19 cellular contexts compared by ENCODE assay signal in the genomic region with DNA sequence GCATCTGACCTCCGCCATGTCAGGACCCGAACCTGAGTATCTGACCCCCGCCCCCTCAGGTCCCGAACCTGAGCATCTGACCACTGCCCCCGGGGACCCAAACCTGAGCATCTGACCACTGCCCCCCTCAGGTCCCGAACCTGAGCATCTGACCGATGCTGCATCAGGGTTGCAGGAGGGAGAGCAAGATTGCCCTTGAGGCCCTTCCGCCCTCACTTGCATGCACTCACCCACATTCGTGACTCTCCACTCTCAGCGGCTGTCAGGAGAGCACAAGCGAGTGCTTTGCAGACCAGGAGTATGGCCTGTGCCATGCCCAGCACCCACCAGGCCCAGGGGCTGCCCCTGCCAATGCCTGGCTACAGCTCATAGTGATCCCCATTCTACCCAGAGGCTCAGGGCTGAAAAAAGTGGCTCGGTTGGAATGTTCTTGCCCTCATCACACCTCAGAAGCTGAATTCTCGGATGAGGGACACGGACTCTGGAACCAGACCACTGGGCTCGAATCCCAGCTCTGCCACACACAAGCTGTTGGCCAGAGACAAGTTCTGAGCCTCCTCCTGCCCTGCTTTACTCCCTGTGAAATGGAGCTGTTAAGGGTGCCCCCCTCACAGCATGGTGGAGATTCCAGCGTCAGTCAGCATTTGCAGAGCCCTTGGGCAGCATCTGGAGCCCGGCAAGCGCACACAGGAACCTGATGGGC.
A peak's percentile ranks its signal among the peaks of the same experiment; 100 is the strongest.
DNase-seq lines count a peak whose midpoint lies in the region; ATAC-seq and TF ChIP-seq lines count a peak whose summit lies in the region.
"Had no signal": no experiment of that assay in that cellular context is flagged by ENCODE, and none has a peak within 500 bp of the region (broad histone marks: within the 10 kb centered on the region; RNA-seq: fewer than 3 reads in every experiment).

No MANE protein-coding gene starts in this region.

- H3K4me1 ChIP-seq in tibial artery, result no peaks in the 10 kb centered on the region
- H3K4me1 ChIP-seq: right lobe of liver, SJSA1 had no signal

- H3K36me3 ChIP-seq in tibial artery, result no peaks in the 10 kb centered on the region
- H3K36me3 ChIP-seq: right lobe of liver, SJSA1 had no signal

- peak; percentile 22 for DNase-seq in Right ventricle myocardium inferior (ENCODE audit: missing footprints)
- no peak for DNase-seq in left cardiac atrium
- peak; percentile 46 for DNase-seq in activated CD8-positive, alpha-beta memory T cell treated with anti-CD3 and anti-CD28 coated beads for 24 hours
- peak; percentile 37 for DNase-seq in left lobe of liver (ENCODE audit: low spot score)
- DNase-seq in tibial artery, result peak; percentile 10 to 33
- no peak for DNase-seq in GM10266 (ENCODE audit: extremely low spot score)
- DNase-seq: activated CD4-positive, alpha-beta T cell treated with anti-CD3 and anti-CD28 coated beads for 1 hour; amygdala; caudate nucleus; mesendoderm; NCI-H1417 treated with DMSO at 0.1 percent for 48 hours; NCI-H69; nephron progenitor cell; T1000 had no signal

- no peak overlapping the region for H3K4me3 ChIP-seq in tibial artery
- H3K4me3 ChIP-seq: right lobe of liver, SJSA1 had no signal

- no peaks in the 10 kb centered on the region for H3K9me3 ChIP-seq in tibial artery
- H3K9me3 ChIP-seq: right lobe of liver had no signal

- TF ChIP-seq CTCF in tibial artery (IDR thresholded peaks at IDR 0.05) (no peak), GM10266 (IDR thresholded peaks at IDR 0.05; ENCODE audit: control insufficient read depth, insufficient read depth, low read depth, missing control alignments) (no peak)

- H3K27me3 ChIP-seq in tibial artery, result peaks cover 0 to 38% of the 10 kb centered on the region in 2 donors
- H3K27me3 ChIP-seq: right lobe of liver, SJSA1 had no signal

- intact Hi-C loops in Right ventricle myocardium inferior (cut with DNase I), result no loop called here
- intact Hi-C loops in left cardiac atrium (cut with DNase I), result no loop called here
- intact Hi-C loops in tibial artery (cut with DNase I; ENCODE audit: low total_unique reads), result no loop called here

- H3K27ac ChIP-seq in tibial artery, result no peak overlapping the region
- H3K27ac ChIP-seq: right lobe of liver, SJSA1 had no signal

- ATAC-seq in Right ventricle myocardium inferior (no peak), left cardiac atrium (no peak), left lobe of liver (no peak), HG03521 (IDR thresholded peaks at IDR 0.05; ENCODE audit: unreplicated experiment) (no peak), GM18867 (IDR thresholded peaks at IDR 0.05; ENCODE audit: unreplicated experiment) (no peak)
- ATAC-seq: right lobe of liver; stimulated activated naive CD8-positive, alpha-beta T cell treated with anti-CD3 and anti-CD28 coated beads, Interleukin-15, amount 100 ng/mL, for 72 hours had no signal

Comparison
In these comparisons a context has a peak if more than half of its experiments do, and no peak if none do; other contexts are left out.
1. DNase-seq: peak in Right ventricle myocardium inferior (single experiment), activated CD8-positive, alpha-beta memory T cell treated with anti-CD3 and anti-CD28 coated beads for 24 hours (single experiment), left lobe of liver (single experiment) and tibial artery (2 of 2); none in left cardiac atrium (single experiment) and GM10266 (single experiment).